8 cellular contexts compared by ENCODE assay signal in genomic region chr10:99431190-99431549, GRCh38. TPM values are rescaled to one million over a fixed set of nuclear protein-coding genes. Genes with fewer than 3 reads are reported as not detected.
A peak's percentile ranks its signal among the peaks of the same experiment; 100 is the strongest.
DNase-seq lines count a peak whose midpoint lies in the region; ATAC-seq and TF ChIP-seq lines count a peak whose summit lies in the region.

No MANE protein-coding gene starts in this region.

- no peaks in the 10 kb centered on the region for H3K27me3 Mint-ChIP-seq in T-helper 17 cell

- peak overlapping the region; percentile 2 to 87 for H3K18ac ChIP-seq in mesenchymal stem cell (ENCODE audit: low read depth in 1 of 2, low read length in 2 of 2)

- no peak overlapping the region for H2BK5ac ChIP-seq in mesenchymal stem cell (ENCODE audit: low read depth, low read length, poor library complexity, severe bottlenecking)

- peak overlapping the region; percentile 89 for H4K8ac ChIP-seq in mesenchymal stem cell (ENCODE audit: low read length)

- peak overlapping the region in 1 of 2 experiments; percentile 83 for H3K14ac ChIP-seq in mesenchymal stem cell (ENCODE audit: low read length in 2 of 2)

- peak overlapping the region; percentile 96 for H3K4me3 Mint-ChIP-seq in T-helper 17 cell

- ATAC-seq in DND-41 (ENCODE audit: insufficient read depth, low read depth) (no peak), HG02759 (IDR thresholded peaks at IDR 0.05; ENCODE audit: unreplicated experiment) (peak; percentile 7), T-helper 17 cell (no peak), thoracic aorta (ENCODE audit: insufficient number of reproducible peaks, low FRiP score, low read depth) (no peak)

- peak overlapping the region; percentile 76 for H3K27ac ChIP-seq in DND-41 (ENCODE audit: low read length)
- H3K27ac ChIP-seq in mesenchymal stem cell (ENCODE audit: low read length, poor library complexity, severe bottlenecking) = peak overlapping the region; percentile 28
- H3K27ac ChIP-seq in thoracic aorta = peak overlapping the region; percentile 67 to 72

- no peak overlapping the region for H2BK15ac ChIP-seq in mesenchymal stem cell (ENCODE audit: low read depth, poor library complexity, severe bottlenecking)

- no peaks in the 10 kb centered on the region for H3K27me3 ChIP-seq in DND-41 (ENCODE audit: insufficient read depth, low read length, poor library complexity)
- H3K27me3 ChIP-seq in mesenchymal stem cell (ENCODE audit: control insufficient read depth in 1 of 2, insufficient read depth in 1 of 2, low read length in 2 of 2) = no peaks in the 10 kb centered on the region
- H3K27me3 ChIP-seq in thoracic aorta (replicated peaks; ENCODE audit: insufficient read depth) = no peaks in the 10 kb centered on the region

- DNase-seq in DND-41 (peak; percentile 12), T-helper 17 cell (no peak), epithelial cell of esophagus (ENCODE audit: low read depth) (peak; percentile 39), mesenchymal stem cell (peak; percentile 65), thoracic aorta (ENCODE audit: low spot score) (no peak), NCI-H1048 (lab: John Stamatoyannopoulos, UW) (no peak), HPDE6-E6E7 (ENCODE audit: extremely low spot score) (no peak)

- no peak for TF ChIP-seq CTCF in DND-41 (IDR thresholded peaks at IDR 0.05; ENCODE audit: borderline replicate concordance, extremely low read depth, low read length, poor library complexity, severe bottlenecking)
- no peak for TF ChIP-seq CTCF in epithelial cell of esophagus (IDR thresholded peaks at IDR 0.05; ENCODE audit: insufficient read depth, low read depth, low read length, missing control alignments)
- no peak for TF ChIP-seq CTCF in thoracic aorta (IDR thresholded peaks at IDR 0.05)

- no peak overlapping the region for H2AK5ac ChIP-seq in mesenchymal stem cell (ENCODE audit: low read length, severe bottlenecking)

- H3K9ac ChIP-seq in DND-41 (ENCODE audit: low read depth, low read length) (peak overlapping the region; percentile 79), mesenchymal stem cell (ENCODE audit: low read length) (peak overlapping the region; percentile 94)

- H3K4me1 ChIP-seq in DND-41 (ENCODE audit: insufficient read depth, low read length) (peaks cover 38% of the 10 kb centered on the region), mesenchymal stem cell (ENCODE audit: control insufficient read depth, insufficient read depth, low read depth, low read length) (peaks cover 9% of the 10 kb centered on the region), thoracic aorta (ENCODE audit: control insufficient read depth in 1 of 2, low read depth in 2 of 2) (peaks cover 7 to 22% of the 10 kb centered on the region in 2 donors)

- no peaks in the 10 kb centered on the region for H3K36me3 Mint-ChIP-seq in T-helper 17 cell (ENCODE audit: low read depth)

- H3K36me3 ChIP-seq in DND-41 (ENCODE audit: insufficient read depth, low read length) (no peaks in the 10 kb centered on the region), mesenchymal stem cell (ENCODE audit: control insufficient read depth in 1 of 2, insufficient read depth in 2 of 2, low read depth in 1 of 2, low read length in 2 of 2) (peaks cover 0 to 9% of the 10 kb centered on the region in 2 experiments), thoracic aorta (no peaks in the 10 kb centered on the region)

- peak overlapping the region; percentile 94 for H3K27ac Mint-ChIP-seq in T-helper 17 cell

- H3K4me3 ChIP-seq in DND-41 (ENCODE audit: low read depth in 1 of 2, low read length in 2 of 2) = peak overlapping the region; percentile 68 to 89
- H3K4me3 ChIP-seq in epithelial cell of esophagus (ENCODE audit: low read length) = peak overlapping the region; percentile 94
- H3K4me3 ChIP-seq in mesenchymal stem cell (ENCODE audit: insufficient read depth in 1 of 2, low read depth in 1 of 2, low read length in 2 of 2) = peak overlapping the region; percentile 78 to 94
- peak overlapping the region; percentile 77 for H3K4me3 ChIP-seq in thoracic aorta

- under 1% methylated on average over 16 of the region's 16 CpGs for WGBS in mesenchymal stem cell

- H2BK12ac ChIP-seq in mesenchymal stem cell (ENCODE audit: low read length in 2 of 2) = peak overlapping the region in 1 of 2 experiments; percentile 71

- peaks cover 34% of the 10 kb centered on the region for H3K79me1 ChIP-seq in mesenchymal stem cell (replicated peaks; ENCODE audit: low read length, poor library complexity, severe bottlenecking)

- peak overlapping the region; percentile 93 for H3K4me2 ChIP-seq in DND-41 (ENCODE audit: insufficient read depth, low read length)
- peak overlapping the region; percentile 69 for H3K4me2 ChIP-seq in mesenchymal stem cell (ENCODE audit: low read length, poor library complexity, severe bottlenecking)

- H3K9me3 ChIP-seq in DND-41 (ENCODE audit: insufficient read depth, low read length, severe bottlenecking) (no peaks in the 10 kb centered on the region), T-helper 17 cell (ENCODE audit: control insufficient read depth, low read length, poor library complexity, severe bottlenecking) (no peaks in the 10 kb centered on the region), mesenchymal stem cell (ENCODE audit: control insufficient read depth, low read length) (no peaks in the 10 kb centered on the region), thoracic aorta (no peaks in the 10 kb centered on the region)

- peak overlapping the region in 1 of 2 experiments; percentile 90 for H3K23ac ChIP-seq in mesenchymal stem cell (ENCODE audit: low read length in 2 of 2)

- no peak overlapping the region for H2BK120ac ChIP-seq in mesenchymal stem cell (ENCODE audit: low read depth, low read length)

- H4K20me1 ChIP-seq in DND-41 (ENCODE audit: insufficient read depth, low read length) = no peaks in the 10 kb centered on the region

- H2AFZ ChIP-seq in DND-41 (ENCODE audit: low read depth, low read length) (peak overlapping the region; percentile 89), mesenchymal stem cell (ENCODE audit: low read depth, low read length) (peak overlapping the region; percentile 91)

- H3K4ac ChIP-seq in mesenchymal stem cell (ENCODE audit: low read depth in 1 of 2, low read length in 2 of 2) = peak overlapping the region; percentile 36 to 96

- H4K91ac ChIP-seq in mesenchymal stem cell (ENCODE audit: low read length) = no peak overlapping the region

- H3K4me1 Mint-ChIP-seq in T-helper 17 cell = peaks cover 26% of the 10 kb centered on the region

- H3K79me2 ChIP-seq in DND-41 (ENCODE audit: insufficient read depth, low read length) = peaks cover 41% of the 10 kb centered on the region

RNA-seq across cellular contexts. Expression of gene GOT1, which starts 0.7 kb away (rescaled TPM):
- total RNA-seq in T-helper 17 cell = 1 to 10 TPM; 7.0 to 7.7 TPM
- polyA plus RNA-seq in mesenchymal stem cell (2013, experiment 1 of 2) = 36.0 TPM
- polyA plus RNA-seq in mesenchymal stem cell (2013, experiment 2 of 2) = 36.7 TPM
- total RNA-seq in thoracic aorta = 10 to 100 TPM; 12.3 to 14.3 TPM

Comparison
In these comparisons a context has a peak if more than half of its experiments do, and no peak if none do; other contexts are left out.
1. DNase-seq: peak in DND-41 (single experiment), epithelial cell of esophagus (single experiment) and mesenchymal stem cell (single experiment); none in T-helper 17 cell (0 of 3), thoracic aorta (single experiment), NCI-H1048 (single experiment) and HPDE6-E6E7 (single experiment).
2. Peak in every context shown above with its lines, with median percentiles within 50 percentile points of each other: H3K27ac ChIP-seq and H3K4me3 ChIP-seq.